In genomic region chr17:80892900-80893603, GRCh38 we compare ENCODE assay signal across 1 cellular context.
TF ChIP-seq lines count a peak whose summit lies in the region.

No MANE protein-coding gene starts in this region.

TF ChIP-seq in GM23338, 12 proteins besides CTCF, POLR2A, EP300 and RAD21 (continued from another document):
- TF ChIP-seq, protein P1, sequence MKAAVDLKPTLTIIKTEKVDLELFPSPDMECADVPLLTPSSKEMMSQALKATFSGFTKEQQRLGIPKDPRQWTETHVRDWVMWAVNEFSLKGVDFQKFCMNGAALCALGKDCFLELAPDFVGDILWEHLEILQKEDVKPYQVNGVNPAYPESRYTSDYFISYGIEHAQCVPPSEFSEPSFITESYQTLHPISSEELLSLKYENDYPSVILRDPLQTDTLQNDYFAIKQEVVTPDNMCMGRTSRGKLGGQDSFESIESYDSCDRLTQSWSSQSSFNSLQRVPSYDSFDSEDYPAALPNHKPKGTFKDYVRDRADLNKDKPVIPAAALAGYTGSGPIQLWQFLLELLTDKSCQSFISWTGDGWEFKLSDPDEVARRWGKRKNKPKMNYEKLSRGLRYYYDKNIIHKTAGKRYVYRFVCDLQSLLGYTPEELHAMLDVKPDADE (IDR thresholded peaks at IDR 0.05), result no peak
- TF ChIP-seq CREB1 (CRISPR knock-in tag; IDR thresholded peaks at IDR 0.05; ENCODE audit: low read depth) (no peak), ZNF114 (CRISPR knock-in tag; IDR thresholded peaks at IDR 0.05) (no peak)
- TF ChIP-seq, protein P2, sequence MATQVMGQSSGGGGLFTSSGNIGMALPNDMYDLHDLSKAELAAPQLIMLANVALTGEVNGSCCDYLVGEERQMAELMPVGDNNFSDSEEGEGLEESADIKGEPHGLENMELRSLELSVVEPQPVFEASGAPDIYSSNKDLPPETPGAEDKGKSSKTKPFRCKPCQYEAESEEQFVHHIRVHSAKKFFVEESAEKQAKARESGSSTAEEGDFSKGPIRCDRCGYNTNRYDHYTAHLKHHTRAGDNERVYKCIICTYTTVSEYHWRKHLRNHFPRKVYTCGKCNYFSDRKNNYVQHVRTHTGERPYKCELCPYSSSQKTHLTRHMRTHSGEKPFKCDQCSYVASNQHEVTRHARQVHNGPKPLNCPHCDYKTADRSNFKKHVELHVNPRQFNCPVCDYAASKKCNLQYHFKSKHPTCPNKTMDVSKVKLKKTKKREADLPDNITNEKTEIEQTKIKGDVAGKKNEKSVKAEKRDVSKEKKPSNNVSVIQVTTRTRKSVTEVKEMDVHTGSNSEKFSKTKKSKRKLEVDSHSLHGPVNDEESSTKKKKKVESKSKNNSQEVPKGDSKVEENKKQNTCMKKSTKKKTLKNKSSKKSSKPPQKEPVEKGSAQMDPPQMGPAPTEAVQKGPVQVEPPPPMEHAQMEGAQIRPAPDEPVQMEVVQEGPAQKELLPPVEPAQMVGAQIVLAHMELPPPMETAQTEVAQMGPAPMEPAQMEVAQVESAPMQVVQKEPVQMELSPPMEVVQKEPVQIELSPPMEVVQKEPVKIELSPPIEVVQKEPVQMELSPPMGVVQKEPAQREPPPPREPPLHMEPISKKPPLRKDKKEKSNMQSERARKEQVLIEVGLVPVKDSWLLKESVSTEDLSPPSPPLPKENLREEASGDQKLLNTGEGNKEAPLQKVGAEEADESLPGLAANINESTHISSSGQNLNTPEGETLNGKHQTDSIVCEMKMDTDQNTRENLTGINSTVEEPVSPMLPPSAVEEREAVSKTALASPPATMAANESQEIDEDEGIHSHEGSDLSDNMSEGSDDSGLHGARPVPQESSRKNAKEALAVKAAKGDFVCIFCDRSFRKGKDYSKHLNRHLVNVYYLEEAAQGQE (IDR thresholded peaks at IDR 0.05; ENCODE audit: unreplicated experiment), result no peak
TF ChIP-seq in GM23338: peak in this region for 0.
